ENCODE assay signal across 9 cellular contexts in genomic region chr14:78156196-78156595, GRCh38. TPM values are rescaled to one million over a fixed set of nuclear protein-coding genes. Genes with fewer than 3 reads are reported as not detected.
"Had no signal": no experiment of that assay in that cellular context is flagged by ENCODE, and none has a peak within 500 bp of the region (broad histone marks: within the 10 kb centered on the region; RNA-seq: fewer than 3 reads in every experiment).

No MANE protein-coding gene starts in this region.

- H3K4me3 ChIP-seq: GM23248, HAP-1 had no signal

- H3K27ac ChIP-seq: GM23248, HL-60 had no signal

- H3K9me3 ChIP-seq: HAP-1 had no signal

- ATAC-seq: HCT116, HepG2 had no signal

- H3K9ac ChIP-seq: GM23248 had no signal

- DNase-seq: GM23248, GOT3, HFFc6 had no signal

- H3K36me3 ChIP-seq: HAP-1 had no signal

- H3K4me1 ChIP-seq: HAP-1 had no signal

- FAIRE-seq: H54, HepG2 had no signal

- H2AFZ ChIP-seq: GM23248 had no signal

RNA-seq across cellular contexts. Expression of gene NRXN3, which starts 14.0 kb away (rescaled TPM):
- total RNA-seq: HepG2 had no signal
- polyA plus RNA-seq: IgD-negative memory B cell had no signal
